Comparison of ENCODE assay signal across 8 cellular contexts in genomic region chr1:186680031-186681012, GRCh38. TPM values are rescaled to one million over a fixed set of nuclear protein-coding genes. Genes with fewer than 3 reads are reported as not detected.
DNase-seq lines count a peak whose midpoint lies in the region; ATAC-seq and TF ChIP-seq lines count a peak whose summit lies in the region.

PTGS2 (minus strand) TSS chr1:186680423; CDS start chr1:186680290, 133 bp downstream.

- H3K9me2 ChIP-seq in PC-3 (replicated peaks; ENCODE audit: low read length): no peaks in the 10 kb centered on the region

- BruUV-seq in PC-3 (replicated peaks; lab: Mats Ljungman, UMichigan): no TSS peak

- H4K20me1 ChIP-seq in PC-3 (ENCODE audit: low read length) (no peaks in the 10 kb centered on the region), osteoblast (ENCODE audit: insufficient read depth, low read length) (no peaks in the 10 kb centered on the region)

- H3K9me3 ChIP-seq in PC-3 (ENCODE audit: low read length) (no peaks in the 10 kb centered on the region), adipocyte (ENCODE audit: control insufficient read depth, low read length) (no peaks in the 10 kb centered on the region), osteoblast (ENCODE audit: low read depth, low read length) (no peaks in the 10 kb centered on the region), uterus (no peaks in the 10 kb centered on the region)

- H2AFZ ChIP-seq in PC-3 (ENCODE audit: low read length) (peak within 1 kb of the TSS; percentile 77), osteoblast (ENCODE audit: low read length) (peak within 1 kb of the TSS; percentile 80)

- intact Hi-C loops in PC-3 (cut with micrococcal nuclease): loop anchor here (5.0 kb wide), 1 partner anchor 278 kb away; no protein-coding TSS in a partner anchor
- intact Hi-C loops in cardiac septum (cut with DNase I): loop anchor here (10.0 kb wide), 1 partner anchor 214 kb away; no protein-coding TSS in a partner anchor
- intact Hi-C loops in uterus (cut with DNase I; ENCODE audit: low total_unique reads): no loop called here

- H3K27ac ChIP-seq in PC-3 (ENCODE audit: low read length) (peak within 1 kb of the TSS; percentile 14; the same call in 1 of the 2 replicates), osteoblast (ENCODE audit: low read depth, low read length) (peak within 1 kb of the TSS; percentile 97), uterus (peak within 1 kb of the TSS; percentile 74 to 80)

- H3F3A ChIP-seq in PC-3 (ENCODE audit: low read length, unreplicated experiment): no peaks in the 10 kb centered on the region

- POLR2A ChIA-PET in PC-3 (lab: Charles Lee; ENCODE audit: unreplicated experiment): interaction anchor here (0.6 kb wide), 1 partner anchor 139 kb away, joined by 4 read pairs; no protein-coding TSS in a partner anchor

- H3K4me3 ChIP-seq in PC-3 (ENCODE audit: low read length) (peak within 1 kb of the TSS; percentile 65), adipocyte (ENCODE audit: low read length) (peak within 1 kb of the TSS; percentile 95), osteoblast (ENCODE audit: insufficient read depth, low read length) (peak within 1 kb of the TSS; percentile 93), uterus (peak within 1 kb of the TSS; percentile 45 to 59)

- TF ChIP-seq POLR2A in uterus (IDR thresholded peaks at IDR 0.05): peak; percentile 58 to 71

- H3K27me3 ChIP-seq in PC-3 (ENCODE audit: low read length): no peaks in the 10 kb centered on the region
- H3K27me3 ChIP-seq in adipocyte (replicated peaks; ENCODE audit: control insufficient read depth, insufficient read depth, low read length): no peaks in the 10 kb centered on the region
- H3K27me3 ChIP-seq in osteoblast (ENCODE audit: insufficient read depth, low read length): no peaks in the 10 kb centered on the region
- no peaks in the 10 kb centered on the region for H3K27me3 ChIP-seq in uterus

- DNase-seq in COLO668 (lab: John Stamatoyannopoulos, UW; ENCODE audit: unreplicated experiment) (peak; percentile 57), PC-3 (peak; percentile 55), adipocyte (ENCODE audit: low read depth) (peak; percentile 96), cardiac septum (ENCODE audit: low spot score) (peak; percentile 88), osteoblast (ENCODE audit: insufficient read length, low spot score, missing footprints) (peak; percentile 91), uterus (peak; percentile 74 to 84)

- H3K36me3 ChIP-seq in PC-3 (ENCODE audit: low read depth, low read length) (no peaks in the 10 kb centered on the region), adipocyte (ENCODE audit: control insufficient read depth, insufficient read depth, low read length, severe bottlenecking) (peaks cover 4% of the 10 kb centered on the region), osteoblast (ENCODE audit: insufficient read depth, low read length) (peaks cover 17% of the 10 kb centered on the region), uterus (no peaks in the 10 kb centered on the region)

- ATAC-seq in GM19463 (IDR thresholded peaks at IDR 0.05; ENCODE audit: unreplicated experiment): peak; percentile 90
- peak; percentile 50 for ATAC-seq in HG03571 (IDR thresholded peaks at IDR 0.05; ENCODE audit: unreplicated experiment)
- peak; percentile 92 for ATAC-seq in PC-3

- H3K79me2 ChIP-seq in PC-3 (ENCODE audit: low read length): no peaks in the 10 kb centered on the region
- peaks cover 10% of the 10 kb centered on the region for H3K79me2 ChIP-seq in osteoblast (ENCODE audit: insufficient read depth, low read length)

- H3K4me1 ChIP-seq in PC-3 (ENCODE audit: insufficient read depth, low read length) (no peaks in the 10 kb centered on the region), adipocyte (ENCODE audit: control insufficient read depth, insufficient read depth, low read length) (peaks cover 9% of the 10 kb centered on the region), osteoblast (ENCODE audit: insufficient read depth, low read length) (peaks cover 19% of the 10 kb centered on the region), uterus (no peaks in the 10 kb centered on the region)

- CTCF ChIA-PET in PC-3 (lab: Charles Lee): interaction anchor here (1.0 kb wide), 1 partner anchor 126 kb away, joined by 3 read pairs; no protein-coding TSS in a partner anchor

- H3K9ac ChIP-seq in PC-3 (ENCODE audit: low read length) (peak within 1 kb of the TSS; percentile 48), adipocyte (ENCODE audit: low read length) (peak within 1 kb of the TSS; percentile 88)

- peak within 1 kb of the TSS; percentile 78 for H3K4me2 ChIP-seq in PC-3 (ENCODE audit: low read length)
- peak within 1 kb of the TSS; percentile 97 for H3K4me2 ChIP-seq in osteoblast (ENCODE audit: insufficient read depth, low read length)

- TF ChIP-seq CTCF in PC-3 (conservative IDR thresholded peaks at IDR 0.05; ENCODE audit: low read depth, low read length) (peak; percentile 47; the same call in 1 of the 2 replicates), osteoblast (IDR thresholded peaks at IDR 0.05; ENCODE audit: extremely low read depth, low read depth, low read length) (peak; percentile 56), uterus (IDR thresholded peaks at IDR 0.05) (peak; percentile 24 to 49 (median 38))

RNA-seq across cellular contexts. Expression of gene PTGS2, which starts in this region (rescaled TPM):
- total RNA-seq in PC-3 (2014; rRNA removed) (4.9 and 7.9 TPM in 2 replicates), cardiac septum (0.81 TPM), osteoblast (3.3 and 3.8 TPM in 2 replicates), uterus (1 to 10 TPM in 3 of 4 donors, under 1 TPM in 1; 0.51 to 4.3 (median 1.9) TPM)

Comparison
In these comparisons a context has a peak if more than half of its experiments do, and no peak if none do; other contexts are left out.
1. Peak in every context shown above with its lines: DNase-seq, ATAC-seq, H3K4me3 ChIP-seq and H3K27ac ChIP-seq.
2. Peak in DNase-seq in cardiac septum; RNA of the gene not detected or under 1 TPM.
3. H3K27ac ChIP-seq: peak in every context shown above with its lines; median percentile 97 in osteoblast; 77 in uterus; 14 in PC-3.